22 cellular contexts compared by ENCODE assay signal in the genomic region with DNA sequence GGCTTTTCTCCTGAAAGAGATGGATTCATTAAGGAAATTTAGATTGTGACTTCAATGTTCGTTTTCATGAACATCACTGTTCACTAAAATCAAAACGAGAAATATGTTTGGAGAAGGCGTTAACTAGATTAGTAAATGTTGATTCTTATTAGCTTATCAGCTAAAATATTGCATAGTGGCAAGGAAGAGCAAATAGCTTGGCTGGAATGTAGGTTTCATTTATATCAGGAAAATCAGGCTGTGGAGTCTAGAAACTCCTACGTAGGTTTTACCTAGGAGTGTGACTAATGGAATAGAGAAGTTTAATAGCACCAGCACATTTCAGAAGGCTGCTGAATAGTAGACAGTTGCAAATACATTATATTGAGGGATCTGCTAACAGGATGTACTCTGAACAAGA.
"Had no signal": no experiment of that assay in that cellular context is flagged by ENCODE, and none has a peak within 500 bp of the region (broad histone marks: within the 10 kb centered on the region; RNA-seq: fewer than 3 reads in every experiment).

No MANE protein-coding gene starts in this region.

- H3K27ac ChIP-seq: HL-60, RWPE1 had no signal

- H3K4me3 ChIP-seq: MG63 had no signal

- H3K9me3 ChIP-seq: MG63, SK-N-SH had no signal

- H3K27me3 ChIP-seq: MG63 had no signal

- ATAC-seq: Panc1 had no signal

- H3K9me2 ChIP-seq: SK-N-SH had no signal

- H3K4me2 ChIP-seq: SK-N-SH had no signal

- H3K36me3 ChIP-seq: MG63 had no signal

- DNase-seq: KBM-7, MG63, NCI-H1092, NCI-H1105 treated with DMSO at 0.1 percent for 48 hours, NCI-H1417 treated with DMSO at 0.1 percent for 48 hours, NCI-H146, NCI-H1694 treated with DMSO at 0.1 percent for 48 hours, NCI-H1930, NCI-H2081, NCI-H2107, NCI-H2227 treated with DMSO at 0.1 percent for 48 hours, NCI-H446, NCI-H510A, NCI-H524 treated with DMSO at 0.1 percent for 48 hours, NCI-H69, NCI-H774, SHP77, SK-N-SH, SW 1271 had no signal
